ENCODE assay signal across 14 cellular contexts in genomic region chr16:54116126-54116525, GRCh38.
A peak's percentile ranks its signal among the peaks of the same experiment; 100 is the strongest.
DNase-seq lines count a peak whose midpoint lies in the region; ATAC-seq and TF ChIP-seq lines count a peak whose summit lies in the region.
"Had no signal": no experiment of that assay in that cellular context is flagged by ENCODE, and none has a peak within 500 bp of the region (broad histone marks: within the 10 kb centered on the region; RNA-seq: fewer than 3 reads in every experiment).

No MANE protein-coding gene starts in this region.

- in situ Hi-C loops in astrocyte of the spinal cord (cut with HindIII; ENCODE audit: low sequenced_read_pairs) = no loop called here

- TF ChIP-seq CTCF in astrocyte of the spinal cord (IDR thresholded peaks at IDR 0.05; ENCODE audit: low read depth, low read length) (no peak), nephron progenitor cell (IDR thresholded peaks at IDR 0.05) (no peak)

- no peaks in the 10 kb centered on the region for H3K9me3 Mint-ChIP-seq in nephron progenitor cell
- H3K9me3 Mint-ChIP-seq: CD8-positive, alpha-beta memory T cell; H9 had no signal

- H3K4me3 ChIP-seq in astrocyte of the spinal cord (ENCODE audit: low read depth, low read length) = no peak overlapping the region
- H3K4me3 ChIP-seq: SK-N-MC had no signal

- H3K4me3 Mint-ChIP-seq in nephron progenitor cell = no peak overlapping the region
- H3K4me3 Mint-ChIP-seq: H9 had no signal

- DNase-seq in DMS 273 (lab: John Stamatoyannopoulos, UW; ENCODE audit: unreplicated experiment) = peak; percentile 6
- no peak for DNase-seq in DMS 273 treated with DMSO at 0.1 percent for 48 hours (lab: John Stamatoyannopoulos, UW)
- peak; percentile 95 for DNase-seq in NCI-H1105 treated with DMSO at 0.1 percent for 48 hours (lab: John Stamatoyannopoulos, UW)
- peak; percentile 26 for DNase-seq in astrocyte of the spinal cord (ENCODE audit: low read depth, low spot score)
- peak; percentile 9 for DNase-seq in iris pigment epithelial cell (ENCODE audit: low read depth)
- DNase-seq in nephron progenitor cell = no peak
- no peak for DNase-seq in retina
- DNase-seq: CD8-positive, alpha-beta memory T cell; H9; Karpas-422; NCI-H146; NCI-H526 had no signal

- peaks cover 10% of the 10 kb centered on the region for H3K27me3 Mint-ChIP-seq in nephron progenitor cell (ENCODE audit: low read depth, poor library complexity)

- no peak overlapping the region for H3K27ac Mint-ChIP-seq in nephron progenitor cell
- H3K27ac Mint-ChIP-seq: CD8-positive, alpha-beta memory T cell had no signal

- H3K4me1 Mint-ChIP-seq in nephron progenitor cell = peaks cover 5% of the 10 kb centered on the region
- H3K4me1 Mint-ChIP-seq: CD8-positive, alpha-beta memory T cell had no signal

- no peak for ATAC-seq in HG03108 (IDR thresholded peaks at IDR 0.05; ENCODE audit: unreplicated experiment)

- peaks cover 38% of the 10 kb centered on the region for H3K36me3 Mint-ChIP-seq in nephron progenitor cell (ENCODE audit: low read depth)

Comparison
In these comparisons a context has a peak if more than half of its experiments do, and no peak if none do; other contexts are left out.
1. DNase-seq: peak in DMS 273 (single experiment), NCI-H1105 treated with DMSO at 0.1 percent for 48 hours (single experiment), astrocyte of the spinal cord (single experiment) and iris pigment epithelial cell (single experiment); none in DMS 273 treated with DMSO at 0.1 percent for 48 hours (single experiment), nephron progenitor cell (single experiment) and retina (single experiment).